ENCODE assay signal across 11 cellular contexts in genomic region chr1:156845055-156845952, GRCh38. TPM values are rescaled to one million over a fixed set of nuclear protein-coding genes. Genes with fewer than 3 reads are reported as not detected.
DNase-seq lines count a peak whose midpoint lies in the region; ATAC-seq and TF ChIP-seq lines count a peak whose summit lies in the region.
"Had no signal": no experiment of that assay in that cellular context is flagged by ENCODE, and none has a peak within 500 bp of the region (broad histone marks: within the 10 kb centered on the region; RNA-seq: fewer than 3 reads in every experiment).

No MANE protein-coding gene starts in this region.

- DNase-seq in cardiac muscle cell (ENCODE audit: low read depth in 1 of 2, low spot score in 1 of 2) (peak; percentile 21 to 43), right atrium auricular region (ENCODE audit: low spot score) (no peak), iPS-NIHi11 (ENCODE audit: low spot score) (peak; percentile 75), HT-29 (ENCODE audit: low spot score) (no peak), retina (no peak), DMS79 (lab: John Stamatoyannopoulos, UW) (no peak)
- peak; percentile 35 for DNase-seq in activated naive CD4-positive, alpha-beta T cell treated with anti-CD3 and anti-CD28 coated beads, Interleukin-2, amount 50 U/mL, for 16 hours
- DNase-seq: NCI-H69, ovary had no signal

- TF ChIP-seq CTCF in cardiac muscle cell (IDR thresholded peaks at IDR 0.05; ENCODE audit: low read depth, low read length) (peak; percentile 8), right atrium auricular region (IDR thresholded peaks at IDR 0.05) (no peak)

- ATAC-seq in HG03521 (IDR thresholded peaks at IDR 0.05; ENCODE audit: unreplicated experiment): no peak

- H3K4me3 ChIP-seq in cardiac muscle cell (no peak overlapping the region), right atrium auricular region (no peak overlapping the region)
- H3K4me3 ChIP-seq: ovary had no signal

- H3K27me3 ChIP-seq in cardiac muscle cell: peaks cover 85% of the 10 kb centered on the region
- H3K27me3 ChIP-seq in right atrium auricular region: peaks cover 0 to 9% of the 10 kb centered on the region in 2 donors
- H3K27me3 ChIP-seq: ovary had no signal

- no peaks in the 10 kb centered on the region for H3K36me3 ChIP-seq in cardiac muscle cell
- H3K36me3 ChIP-seq in right atrium auricular region: no peaks in the 10 kb centered on the region
- H3K36me3 ChIP-seq: breast epithelium, ovary had no signal

- H3K27ac ChIP-seq in cardiac muscle cell (no peak overlapping the region), right atrium auricular region (no peak overlapping the region)
- H3K27ac ChIP-seq: breast epithelium, ovary had no signal

- peaks cover 6% of the 10 kb centered on the region for H3K4me1 ChIP-seq in cardiac muscle cell (ENCODE audit: low read depth)
- peaks cover 0 to 17% of the 10 kb centered on the region in 2 donors for H3K4me1 ChIP-seq in right atrium auricular region
- H3K4me1 ChIP-seq: breast epithelium had no signal

- H3K9me3 ChIP-seq in cardiac muscle cell (ENCODE audit: low read depth): no peaks in the 10 kb centered on the region
- no peaks in the 10 kb centered on the region for H3K9me3 ChIP-seq in right atrium auricular region
- H3K9me3 ChIP-seq: breast epithelium, ovary had no signal

RNA-seq across cellular contexts. Expression of gene INSRR, which starts 13.6 kb away (rescaled TPM):
- 0.18 and 0.21 TPM in 2 replicates for total RNA-seq in cardiac muscle cell
- 0.11 and 0.30 TPM in 2 replicates for polyA plus RNA-seq in cardiac muscle cell
- not detected for total RNA-seq in right atrium auricular region
- 0.03 TPM in 1 of 2 replicates, not detected in the other for total RNA-seq in HT-29 (2014; rRNA removed; shearing (Covaris generic))

RNA-seq across cellular contexts. Expression of gene NTRK1, which starts 15.4 kb away (rescaled TPM):
- 3.6 and 3.8 TPM in 2 replicates for total RNA-seq in cardiac muscle cell
- 2.4 and 3.9 TPM in 2 replicates for polyA plus RNA-seq in cardiac muscle cell
- total RNA-seq in right atrium auricular region: 1 to 10 TPM in 1 of 2 donors, under 1 TPM in 1; 0.43 to 1.7 TPM
- not detected in 2 replicates for total RNA-seq in HT-29 (2014; rRNA removed; shearing (Covaris generic))

RNA-seq across cellular contexts. Expression of gene SH2D2A, which starts 28.7 kb away (rescaled TPM):
- 2.7 and 3.8 TPM in 2 replicates for total RNA-seq in cardiac muscle cell
- 1.1 and 5.2 TPM in 2 replicates for polyA plus RNA-seq in cardiac muscle cell
- under 1 TPM; 0.30 to 0.98 TPM for total RNA-seq in right atrium auricular region
- 5.4 and 11.3 TPM in 2 replicates for total RNA-seq in HT-29 (2014; rRNA removed; shearing (Covaris generic))

RNA-seq across cellular contexts. Expression of gene PEAR1, which starts 48.2 kb away (rescaled TPM):
- 0.14 and 0.57 TPM in 2 replicates for total RNA-seq in cardiac muscle cell
- polyA plus RNA-seq in cardiac muscle cell: 0.59 and 1.1 TPM in 2 replicates
- total RNA-seq in right atrium auricular region: 10 to 100 TPM in 1 of 2 donors, 1 to 10 TPM in 1; 7.9 to 12.5 TPM
- 1.2 and 1.4 TPM in 2 replicates for total RNA-seq in HT-29 (2014; rRNA removed; shearing (Covaris generic))

Comparison
In these comparisons a context has a peak if more than half of its experiments do, and no peak if none do; other contexts are left out.
1. DNase-seq: peak in cardiac muscle cell (2 of 2), activated naive CD4-positive, alpha-beta T cell treated with anti-CD3 and anti-CD28 coated beads, Interleukin-2, amount 50 U/mL, for 16 hours (single experiment) and iPS-NIHi11 (single experiment); none in right atrium auricular region (single experiment), HT-29 (single experiment), retina (single experiment) and DMS79 (single experiment).